9 cellular contexts compared by ENCODE assay signal in genomic region chr1:94383966-94384408, GRCh38. TPM values are rescaled to one million over a fixed set of nuclear protein-coding genes. Genes with fewer than 3 reads are reported as not detected.
DNase-seq lines count a peak whose midpoint lies in the region; ATAC-seq and TF ChIP-seq lines count a peak whose summit lies in the region.
"Had no signal": no experiment of that assay in that cellular context is flagged by ENCODE, and none has a peak within 500 bp of the region (broad histone marks: within the 10 kb centered on the region; RNA-seq: fewer than 3 reads in every experiment).

No MANE protein-coding gene starts in this region.

- no peak for TF ChIP-seq POLR2A in testis (IDR thresholded peaks at IDR 0.05)

- 52 to 58% methylated on average over 4 of the region's 4 CpGs for WGBS in testis, 2 donors

- intact Hi-C loops in testis (cut with DNase I; ENCODE audit: low total_unique reads) = no loop called here

- ATAC-seq in GM19025 (IDR thresholded peaks at IDR 0.05; ENCODE audit: low read depth, unreplicated experiment) = peak; percentile 62

- TF ChIP-seq CTCF in kidney epithelial cell (IDR thresholded peaks at IDR 0.05; ENCODE audit: insufficient read depth, low read length, poor library complexity, severe bottlenecking) (no peak), testis (IDR thresholded peaks at IDR 0.05) (no peak), glutamatergic neuron (IDR thresholded peaks at IDR 0.05; ENCODE audit: partially characterized antibody, unreplicated experiment) (no peak)

- H3K36me3 ChIP-seq in kidney epithelial cell (ENCODE audit: control insufficient read depth, insufficient read depth, low read length) (no peaks in the 10 kb centered on the region), testis (ENCODE audit: low read depth, missing control alignments) (no peaks in the 10 kb centered on the region)
- H3K36me3 ChIP-seq: esophagus squamous epithelium had no signal

- H3K27me3 ChIP-seq in kidney epithelial cell (ENCODE audit: control insufficient read depth, insufficient read depth, low read length) (no peaks in the 10 kb centered on the region), testis (no peaks in the 10 kb centered on the region)
- H3K27me3 ChIP-seq: esophagus squamous epithelium had no signal

- H3K27me3 Mint-ChIP-seq in glutamatergic neuron (ENCODE audit: unreplicated experiment) = peaks cover 3% of the 10 kb centered on the region

- DNase-seq in ACHN (peak; percentile 95), NCI-H526 treated with DMSO at 0.1 percent for 48 hours (lab: John Stamatoyannopoulos, UW) (peak; percentile 38), kidney epithelial cell (ENCODE audit: low read depth) (peak; percentile 96), testis (no peak), NCI-H1436 (lab: John Stamatoyannopoulos, UW) (no peak), glutamatergic neuron (no peak), GM03348 (ENCODE audit: low spot score) (no peak)
- DNase-seq: esophagus squamous epithelium had no signal

- H3K4me3 ChIP-seq in kidney epithelial cell (ENCODE audit: low read depth, low read length) = no peak overlapping the region
- H3K4me3 ChIP-seq in testis = no peak overlapping the region
- H3K4me3 ChIP-seq: esophagus squamous epithelium had no signal

- H3K4me3 Mint-ChIP-seq in glutamatergic neuron (ENCODE audit: unreplicated experiment) = no peak overlapping the region

- H3K9me3 ChIP-seq in testis = no peaks in the 10 kb centered on the region
- H3K9me3 ChIP-seq: esophagus squamous epithelium had no signal

- H3K27ac Mint-ChIP-seq in glutamatergic neuron (ENCODE audit: unreplicated experiment) = no peak overlapping the region

- H3K4me1 ChIP-seq in testis = no peaks in the 10 kb centered on the region

- H3K4me1 Mint-ChIP-seq in glutamatergic neuron (ENCODE audit: low read depth, unreplicated experiment) = peaks cover 6% of the 10 kb centered on the region

- peaks cover 1% of the 10 kb centered on the region for H3K9me3 Mint-ChIP-seq in glutamatergic neuron (ENCODE audit: unreplicated experiment)

- H3K36me3 Mint-ChIP-seq in glutamatergic neuron (ENCODE audit: unreplicated experiment) = peaks cover 4% of the 10 kb centered on the region

- no peak overlapping the region for H3K27ac ChIP-seq in testis

- in situ Hi-C loops in ACHN (cut with HindIII; ENCODE audit: low pct_ligation_motif_present, low pct_unique_long_range_greater_than_20kb, low sequenced_read_pairs) = no loop called here

RNA-seq across cellular contexts. Expression of gene ABCD3, which starts 34.2 kb away (rescaled TPM):
- total RNA-seq in kidney epithelial cell (21.4 and 25.8 TPM in 2 replicates), testis (10 to 100 TPM; 45.2 to 45.6 TPM), glutamatergic neuron (ENCODE audit: unreplicated experiment) (26.0 TPM)
- polyA plus RNA-seq in testis (ENCODE audit: insufficient read depth, low read depth, low replicate concordance) = 27.0 TPM

Comparison
In these comparisons a context has a peak if more than half of its experiments do, and no peak if none do; other contexts are left out.
1. DNase-seq: peak in ACHN (single experiment), NCI-H526 treated with DMSO at 0.1 percent for 48 hours (single experiment) and kidney epithelial cell (single experiment); none in testis (single experiment), NCI-H1436 (single experiment), glutamatergic neuron (single experiment) and GM03348 (single experiment).